ENCODE assay signal across 9 cellular contexts in the genomic region with DNA sequence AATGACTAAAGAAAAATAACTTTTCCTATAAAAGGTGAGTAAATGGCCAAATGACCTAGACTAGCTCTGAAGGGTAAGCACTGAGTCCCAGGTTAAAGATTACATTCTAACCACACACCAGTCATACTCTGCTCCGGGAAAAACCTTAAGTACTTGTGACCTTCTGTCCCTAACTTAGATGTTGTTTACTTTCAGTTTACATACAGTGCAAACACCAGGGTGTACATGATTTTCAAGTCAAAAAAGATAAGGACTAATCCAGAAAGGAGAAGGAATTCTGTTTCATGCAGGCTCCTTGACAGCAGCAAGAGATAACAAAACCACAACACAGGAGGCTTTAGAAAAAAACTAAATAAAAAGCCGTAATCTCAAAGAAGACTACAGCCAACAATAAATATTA.
DNase-seq lines count a peak whose midpoint lies in the region; ATAC-seq and TF ChIP-seq lines count a peak whose summit lies in the region.
"Had no signal": no experiment of that assay in that cellular context is flagged by ENCODE, and none has a peak within 500 bp of the region (broad histone marks: within the 10 kb centered on the region; RNA-seq: fewer than 3 reads in every experiment).

No MANE protein-coding gene starts in this region.

- DNase-seq in left ventricle myocardium inferior: no peak
- no peak for DNase-seq in right atrium auricular region (ENCODE audit: low spot score)
- peak; percentile 57 for DNase-seq in choroid plexus epithelial cell (ENCODE audit: low read depth)
- DNase-seq in upper lobe of right lung: no peak
- no peak for DNase-seq in NK-92 treated with Interleukin-12 subunit alpha and Interleukin-12 subunit beta, amount 100 ng/mL, for 24 hours (lab: John Stamatoyannopoulos, UW)
- no peak for DNase-seq in activated CD4-positive, alpha-beta memory T cell treated with anti-CD3 and anti-CD28 coated beads for 36 hours
- DNase-seq in stimulated activated CD4-positive, alpha-beta T cell treated with anti-CD3 and anti-CD28 coated beads, Interleukin-4, amount 100 ng/mL, for 24 hours: no peak

- intact Hi-C loops in left ventricle myocardium inferior (cut with micrococcal nuclease) (no loop called here), upper lobe of right lung (cut with DNase I) (no loop called here)
- intact Hi-C loops in activated CD4-positive, alpha-beta memory T cell treated with anti-CD3 and anti-CD28 coated beads for 36 hours (cut with micrococcal nuclease): no loop called here

- peaks cover 8% of the 10 kb centered on the region for H3K4me1 Mint-ChIP-seq in activated CD4-positive, alpha-beta memory T cell treated with anti-CD3 and anti-CD28 coated beads for 36 hours (ENCODE audit: low read depth)
- H3K4me1 Mint-ChIP-seq: B cell had no signal

- no peaks in the 10 kb centered on the region for H3K36me3 Mint-ChIP-seq in activated CD4-positive, alpha-beta memory T cell treated with anti-CD3 and anti-CD28 coated beads for 36 hours

- H3K27me3 Mint-ChIP-seq in activated CD4-positive, alpha-beta memory T cell treated with anti-CD3 and anti-CD28 coated beads for 36 hours: peaks cover 6% of the 10 kb centered on the region

- H3K9me3 ChIP-seq in left ventricle myocardium inferior (replicated peaks): no peaks in the 10 kb centered on the region
- no peaks in the 10 kb centered on the region for H3K9me3 ChIP-seq in right atrium auricular region
- H3K9me3 ChIP-seq in upper lobe of right lung: no peaks in the 10 kb centered on the region

- H3K36me3 ChIP-seq in left ventricle myocardium inferior (no peaks in the 10 kb centered on the region), right atrium auricular region (no peaks in the 10 kb centered on the region), upper lobe of right lung (no peaks in the 10 kb centered on the region)

- H3K4me1 ChIP-seq in left ventricle myocardium inferior (peaks cover 57% of the 10 kb centered on the region), right atrium auricular region (peaks cover 0 to 20% of the 10 kb centered on the region in 2 donors), upper lobe of right lung (peaks cover 12% of the 10 kb centered on the region)

- CTCF ChIA-PET in activated CD4-positive, alpha-beta memory T cell treated with anti-CD3 and anti-CD28 coated beads for 36 hours (lab: Charles Lee): no interaction called here

- POLR2A ChIA-PET in activated CD4-positive, alpha-beta memory T cell treated with anti-CD3 and anti-CD28 coated beads for 36 hours (lab: Charles Lee): no interaction called here

- no peak for TF ChIP-seq CTCF in left ventricle myocardium inferior (IDR thresholded peaks at IDR 0.05; ENCODE audit: borderline replicate concordance)
- TF ChIP-seq CTCF in right atrium auricular region (IDR thresholded peaks at IDR 0.05): no peak
- no peak for TF ChIP-seq CTCF in choroid plexus epithelial cell (conservative IDR thresholded peaks at IDR 0.05; ENCODE audit: low read depth, low read length)
- no peak for TF ChIP-seq CTCF in upper lobe of right lung (IDR thresholded peaks at IDR 0.05)

- H3K4me3 ChIP-seq in left ventricle myocardium inferior (no peak overlapping the region), right atrium auricular region (no peak overlapping the region), choroid plexus epithelial cell (ENCODE audit: low read depth, low read length) (no peak overlapping the region), upper lobe of right lung (no peak overlapping the region)

- H3K4me3 Mint-ChIP-seq in activated CD4-positive, alpha-beta memory T cell treated with anti-CD3 and anti-CD28 coated beads for 36 hours: no peak overlapping the region
- H3K4me3 Mint-ChIP-seq: B cell had no signal

- no peaks in the 10 kb centered on the region for H3K27me3 ChIP-seq in left ventricle myocardium inferior (ENCODE audit: low read depth)
- no peaks in the 10 kb centered on the region for H3K27me3 ChIP-seq in right atrium auricular region
- no peaks in the 10 kb centered on the region for H3K27me3 ChIP-seq in upper lobe of right lung

- no peak overlapping the region for H3K27ac Mint-ChIP-seq in activated CD4-positive, alpha-beta memory T cell treated with anti-CD3 and anti-CD28 coated beads for 36 hours
- H3K27ac Mint-ChIP-seq: B cell had no signal

- H3K27ac ChIP-seq in left ventricle myocardium inferior (replicated peaks) (peak overlapping the region; percentile 29), right atrium auricular region (peak overlapping the region in 1 of 2 donors; percentile 16), upper lobe of right lung (no peak overlapping the region)

- no peaks in the 10 kb centered on the region for H3K9me3 Mint-ChIP-seq in activated CD4-positive, alpha-beta memory T cell treated with anti-CD3 and anti-CD28 coated beads for 36 hours

- ATAC-seq in HG03159 (IDR thresholded peaks at IDR 0.05; ENCODE audit: unreplicated experiment) (peak; percentile 89), upper lobe of right lung (peak; percentile 80)
